In genomic region chr1:228486596-228487335, GRCh38 we compare ENCODE assay signal across 1 cellular context.
TF ChIP-seq lines count a peak whose summit lies in the region.

No MANE protein-coding gene starts in this region.

TF ChIP-seq in HepG2, 621 proteins besides CTCF, POLR2A, EP300 and RAD21 (continued from another document and continues in another):
- peak; percentile 84; the same call in 1 of the 2 replicates for TF ChIP-seq ZNF512B (CRISPR knock-in tag; IDR thresholded peaks at IDR 0.05; ENCODE audit: borderline replicate concordance)
- no peak for TF ChIP-seq CBX1 (IDR thresholded peaks at IDR 0.05; ENCODE audit: low read depth)
- peak; percentile 53; the same call in 1 of the 2 replicates for TF ChIP-seq ZNF616 (CRISPR knock-in tag; IDR thresholded peaks at IDR 0.05; ENCODE audit: low read depth)
- peak; percentile 95 for TF ChIP-seq ZNF782 (CRISPR knock-in tag; IDR thresholded peaks at IDR 0.05; ENCODE audit: borderline replicate concordance)
- TF ChIP-seq SOX5 (CRISPR knock-in tag; IDR thresholded peaks at IDR 0.05; ENCODE audit: borderline replicate concordance), result peak; percentile 61; the same call in 1 of the 2 replicates
- no peak for TF ChIP-seq PAWR (CRISPR knock-in tag; IDR thresholded peaks at IDR 0.05; ENCODE audit: borderline replicate concordance)
- peak; percentile 81; the same call in 1 of the 2 replicates for TF ChIP-seq ZNF124 (CRISPR knock-in tag; IDR thresholded peaks at IDR 0.05)
- TF ChIP-seq RBM22 (optimal IDR thresholded peaks at IDR 0.05; ENCODE audit: low read length), result no peak
- no peak for TF ChIP-seq AHDC1 (CRISPR knock-in tag; IDR thresholded peaks at IDR 0.05; ENCODE audit: borderline replicate concordance)
- no peak for TF ChIP-seq SRSF4 (IDR thresholded peaks at IDR 0.05; ENCODE audit: low read depth, low read length, poor library complexity, severe bottlenecking)
- peak; percentile 40; the same call in 1 of the 2 replicates for TF ChIP-seq NFYC (CRISPR knock-in tag; IDR thresholded peaks at IDR 0.05)
- no peak for TF ChIP-seq NFRKB (IDR thresholded peaks at IDR 0.05)
- no peak for TF ChIP-seq ZNF569 (CRISPR knock-in tag; IDR thresholded peaks at IDR 0.05; ENCODE audit: borderline replicate concordance)
- TF ChIP-seq HNF1A (IDR thresholded peaks at IDR 0.05; ENCODE audit: low read depth), result no peak
- 0 out of 2 replicates have a peak, but pooled peaks have one; percentile 50 for TF ChIP-seq HNF1A (CRISPR knock-in tag; IDR thresholded peaks at IDR 0.05; ENCODE audit: borderline replicate concordance)
- TF ChIP-seq ATM (IDR thresholded peaks at IDR 0.05; ENCODE audit: borderline replicate concordance), result no peak
- no peak for TF ChIP-seq SKIL (CRISPR knock-in tag; IDR thresholded peaks at IDR 0.05; ENCODE audit: borderline replicate concordance)
- no peak for TF ChIP-seq RELA (CRISPR knock-in tag; IDR thresholded peaks at IDR 0.05)
- TF ChIP-seq ZNF33B (CRISPR knock-in tag; IDR thresholded peaks at IDR 0.05), result no peak
- no peak for TF ChIP-seq SETDB1 (CRISPR knock-in tag; IDR thresholded peaks at IDR 0.05; ENCODE audit: borderline replicate concordance)
- peak; percentile 78; the same call in 1 of the 2 replicates for TF ChIP-seq GZF1 (CRISPR knock-in tag; IDR thresholded peaks at IDR 0.05)
- TF ChIP-seq CREBL2 (CRISPR knock-in tag; IDR thresholded peaks at IDR 0.05; ENCODE audit: borderline replicate concordance), result peak; percentile 89; the same call in 1 of the 2 replicates
- peak; percentile 80; the same call in 1 of the 2 replicates for TF ChIP-seq ZBTB49 (CRISPR knock-in tag; IDR thresholded peaks at IDR 0.05; ENCODE audit: borderline replicate concordance)
- peak; percentile 70 for TF ChIP-seq E2F1 (CRISPR knock-in tag; IDR thresholded peaks at IDR 0.05)
- TF ChIP-seq YY1 (IDR thresholded peaks at IDR 0.05; ENCODE audit: insufficient read depth, insufficient replicate concordance, low read depth, low read length), result no peak
- TF ChIP-seq ZNF484 (CRISPR knock-in tag; IDR thresholded peaks at IDR 0.05; ENCODE audit: borderline replicate concordance, low read depth), result peak; percentile 90; the same call in 1 of the 2 replicates
- peak; percentile 59; the same call in 1 of the 2 replicates for TF ChIP-seq ZBTB3 (CRISPR knock-in tag; IDR thresholded peaks at IDR 0.05; ENCODE audit: borderline replicate concordance, low read depth)
- TF ChIP-seq CREM (IDR thresholded peaks at IDR 0.05), result peak; percentile 90
- TF ChIP-seq CREM (CRISPR knock-in tag; IDR thresholded peaks at IDR 0.05), result peak; percentile 61; the same call in 1 of the 2 replicates
- TF ChIP-seq ZFAT (CRISPR knock-in tag; conservative IDR thresholded peaks at IDR 0.05), result 0 out of 2 replicates have a peak, but pooled peaks have one; percentile 67
- peak; percentile 97 for TF ChIP-seq ZNF546 (CRISPR knock-in tag; conservative IDR thresholded peaks at IDR 0.05)
- peak; percentile 89; the same call in 1 of the 2 replicates for TF ChIP-seq ATF1 (CRISPR knock-in tag; IDR thresholded peaks at IDR 0.05)
- TF ChIP-seq TEF (CRISPR knock-in tag; IDR thresholded peaks at IDR 0.05), result peak; percentile 80; the same call in 1 of the 2 replicates
- TF ChIP-seq SIX1 (CRISPR knock-in tag; IDR thresholded peaks at IDR 0.05; ENCODE audit: borderline replicate concordance), result peak; percentile 8; the same call in 1 of the 2 replicates
- TF ChIP-seq ZNF639 (CRISPR knock-in tag; conservative IDR thresholded peaks at IDR 0.05), result no peak; the same call in 1 of the 2 replicates
- TF ChIP-seq ESRRA (CRISPR knock-in tag; IDR thresholded peaks at IDR 0.05; ENCODE audit: low read depth), result peak; percentile 71; the same call in 1 of the 2 replicates
- no peak for TF ChIP-seq JUNB (CRISPR knock-in tag; IDR thresholded peaks at IDR 0.05; ENCODE audit: borderline replicate concordance)
- no peak for TF ChIP-seq ARID2 (CRISPR knock-in tag; IDR thresholded peaks at IDR 0.05; ENCODE audit: borderline replicate concordance)
- TF ChIP-seq ZNF382 (CRISPR knock-in tag; IDR thresholded peaks at IDR 0.05; ENCODE audit: borderline replicate concordance), result no peak
